In the genomic region with DNA sequence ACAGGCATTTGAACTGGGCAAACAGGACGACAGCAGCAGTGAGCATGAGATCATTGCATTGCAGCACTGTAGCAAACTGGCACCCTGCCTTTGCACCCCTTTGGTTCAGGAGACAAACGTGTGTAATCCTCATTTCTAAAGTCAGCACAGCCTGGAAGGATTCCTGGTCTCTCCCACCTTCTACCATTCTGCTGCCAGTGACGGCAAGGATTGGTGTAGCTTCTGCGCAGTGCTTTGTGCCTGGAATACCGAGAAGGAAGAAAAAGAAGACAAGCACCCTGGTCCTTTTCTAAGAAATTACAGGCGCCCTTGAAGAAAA, we compare ENCODE assay signal across 10 cellular contexts.
DNase-seq lines count a peak whose midpoint lies in the region; ATAC-seq, FAIRE-seq and TF ChIP-seq lines count a peak whose summit lies in the region.
"Had no signal": no experiment of that assay in that cellular context is flagged by ENCODE, and none has a peak within 500 bp of the region (broad histone marks: within the 10 kb centered on the region; RNA-seq: fewer than 3 reads in every experiment).

No MANE protein-coding gene starts in this region.

- peak overlapping the region; percentile 93 for H3K27ac Mint-ChIP-seq in mesothelial cell of epicardium

- no peaks in the 10 kb centered on the region for H3K79me2 ChIP-seq in HepG2 (ENCODE audit: insufficient read depth, low read length)

- H3K4me3 ChIP-seq in liver (ENCODE audit: low read depth in 1 of 3, low read length in 3 of 3) (peak overlapping the region; percentile 3 to 13 (median 8)), HepG2 (replicated peaks in 1 of 3; ENCODE audit: insufficient read depth in 1 of 3, low read depth in 2 of 3, low read length in 3 of 3) (no peak overlapping the region)
- H3K4me3 ChIP-seq: BLaER1 had no signal

- no peak overlapping the region for H3K4me2 ChIP-seq in HepG2 (ENCODE audit: low read depth, low read length)
- H3K4me2 ChIP-seq: BLaER1 had no signal

- H4K20me1 ChIP-seq in HepG2 (ENCODE audit: insufficient read depth, low read length), result no peaks in the 10 kb centered on the region
- H4K20me1 ChIP-seq: BLaER1 had no signal

- TF ChIP-seq EP300 in HepG2 (IDR thresholded peaks at IDR 0.05; ENCODE audit: low read depth in 2 of 2, low read length in 2 of 2) (no peak), HepG2 (CRISPR knock-in tag; IDR thresholded peaks at IDR 0.05; ENCODE audit: borderline replicate concordance) (no peak)

- ATAC-seq in HepG2 (no peak), HG03439 (IDR thresholded peaks at IDR 0.05; ENCODE audit: unreplicated experiment) (no peak)

- TF ChIP-seq CTCF in liver (IDR thresholded peaks at IDR 0.05; ENCODE audit: low read depth, low read length, missing input control), result no peak
- TF ChIP-seq CTCF in HepG2 (CRISPR knock-in tag; IDR thresholded peaks at IDR 0.05), result no peak
- no peak for TF ChIP-seq CTCF in mesothelial cell of epicardium (IDR thresholded peaks at IDR 0.05; ENCODE audit: unreplicated experiment)

- H3K9me3 ChIP-seq in liver (ENCODE audit: control insufficient read depth in 4 of 4, low read length in 3 of 4), result no peaks in the 10 kb centered on the region
- no peaks in the 10 kb centered on the region for H3K9me3 ChIP-seq in HepG2 (ENCODE audit: low read length)
- H3K9me3 ChIP-seq: BLaER1 had no signal

- H3K36me3 ChIP-seq in liver (ENCODE audit: control insufficient read depth in 4 of 4, insufficient read depth in 3 of 4, low read depth in 1 of 4, low read length in 3 of 4) (peaks cover 0 to 1% (median 0%) of the 10 kb centered on the region in 4 donors), HepG2 (replicated peaks in 1 of 2; ENCODE audit: control insufficient read depth in 1 of 2, insufficient read depth in 2 of 2, low read length in 2 of 2) (no peaks in the 10 kb centered on the region)
- H3K36me3 ChIP-seq: BLaER1 had no signal

- no TSS peak for BruUV-seq in HepG2 (replicated peaks; lab: Mats Ljungman, UMichigan)

- H3K9ac ChIP-seq in liver (ENCODE audit: low read depth in 1 of 2, low read length in 2 of 2) (peak overlapping the region; percentile 88 to 93), HepG2 (ENCODE audit: insufficient read depth, low read depth, low read length) (no peak overlapping the region)
- H3K9ac ChIP-seq: BLaER1 had no signal

- H3K36me3 Mint-ChIP-seq in mesothelial cell of epicardium, result peaks cover 27% of the 10 kb centered on the region

- peaks cover 42% of the 10 kb centered on the region for H3K4me1 Mint-ChIP-seq in mesothelial cell of epicardium

- no peak overlapping the region for H2AFZ ChIP-seq in HepG2 (ENCODE audit: low read length)

- in situ Hi-C loops in HepG2 (cut with HindIII; ENCODE audit: extremely low pct_ligation_motif_present, low pct_unique_long_range_greater_than_20kb), result no loop called here

- FAIRE-seq in HepG2 (lab: Jason Lieb, UNC), result no peak

- H3K27me3 ChIP-seq in liver (ENCODE audit: control insufficient read depth in 4 of 4, insufficient read depth in 4 of 4, low read length in 3 of 4) (no peaks in the 10 kb centered on the region), HepG2 (ENCODE audit: control insufficient read depth in 1 of 2, insufficient read depth in 2 of 2, low read length in 2 of 2) (no peaks in the 10 kb centered on the region)
- H3K27me3 ChIP-seq: BLaER1 had no signal

- intact Hi-C loops in HepG2 (cut with micrococcal nuclease; ENCODE audit: unreplicated experiment), result no loop called here

- 16% methylated on average over 6 of the region's 6 CpGs for WGBS in liver
- WGBS in HepG2 (ENCODE audit: low lambda C conversion rate), result 22% methylated on average over 6 of the region's 6 CpGs

- H3K27me3 Mint-ChIP-seq in mesothelial cell of epicardium (ENCODE audit: low read depth), result no peaks in the 10 kb centered on the region

- H3K9me3 Mint-ChIP-seq in mesothelial cell of epicardium, result peaks cover 16% of the 10 kb centered on the region

- peaks cover 0 to 15% (median 12%) of the 10 kb centered on the region in 4 donors for H3K4me1 ChIP-seq in liver (ENCODE audit: control insufficient read depth in 4 of 4, insufficient read depth in 4 of 4, low read length in 3 of 4)
- no peaks in the 10 kb centered on the region for H3K4me1 ChIP-seq in HepG2 (ENCODE audit: insufficient read depth, low read length)
- H3K4me1 ChIP-seq: BLaER1 had no signal

- POLR2A ChIA-PET in HepG2 (lab: Yijun Ruan, JAX), result no interaction called here

- peak overlapping the region; percentile 37 for H3K4me3 Mint-ChIP-seq in mesothelial cell of epicardium

- CTCF ChIA-PET in HepG2 (lab: Yijun Ruan, JAX; ENCODE audit: low intra/inter-chr PET ratio, low total read pairs), result no interaction called here

- H3K27ac ChIP-seq in liver (ENCODE audit: low read depth in 1 of 2, low read length in 2 of 2), result peak overlapping the region; percentile 70 to 81
- no peak overlapping the region for H3K27ac ChIP-seq in HepG2 (ENCODE audit: extremely low read length, insufficient read depth, low read length)
- H3K27ac ChIP-seq: BLaER1 had no signal

- TF ChIP-seq POLR2A in HepG2 (IDR thresholded peaks at IDR 0.05; ENCODE audit: insufficient read depth in 1 of 2, low read depth in 2 of 2, low read length in 2 of 2), result no peak

- TF ChIP-seq RAD21 in liver (IDR thresholded peaks at IDR 0.05), result no peak
- TF ChIP-seq RAD21 in HepG2 (CRISPR knock-in tag; IDR thresholded peaks at IDR 0.05), result no peak

- no peak for DNase-seq in HepG2 (ENCODE audit: low spot score)
- DNase-seq in dermis microvascular lymphatic vessel endothelial cell (ENCODE audit: low read depth in 2 of 2), result peak; percentile 73 to 78
- DNase-seq in mesothelial cell of epicardium (ENCODE audit: low spot score in 2 of 2, unreplicated experiment in 2 of 2), result no peak
- no peak for DNase-seq in activated CD8-positive, alpha-beta memory T cell treated with anti-CD3 and anti-CD28 coated beads, Interleukin-2, amount 50 U/mL, for 48 hours
- no peak for DNase-seq in NOMO-1 (lab: John Stamatoyannopoulos, UW; ENCODE audit: unreplicated experiment in 2 of 2)
- DNase-seq in central memory CD4-positive, alpha-beta T cell, result no peak
- DNase-seq: stimulated activated CD4-positive, alpha-beta T cell treated with anti-CD3 and anti-CD28 coated beads, Interleukin-2, amount 100 ng/mL, for 48 hours had no signal

TF ChIP-seq in liver, 16 proteins besides CTCF, POLR2A, EP300 and RAD21 (continues in another document):
- peak; percentile 91 for TF ChIP-seq TAF1 (conservative IDR thresholded peaks at IDR 0.05)
- no peak for TF ChIP-seq GABPA (IDR thresholded peaks at IDR 0.05 in 1 of 2, conservative IDR thresholded peaks at IDR 0.05 in 1 of 2)
- no peak for TF ChIP-seq EGR1 (IDR thresholded peaks at IDR 0.05; ENCODE audit: low read depth in 2 of 2)
- no peak for TF ChIP-seq RXRA (IDR thresholded peaks at IDR 0.05)
- TF ChIP-seq FOXA1 (IDR thresholded peaks at IDR 0.05), result peak; percentile 23

TF ChIP-seq in HepG2, 621 proteins besides CTCF, POLR2A, EP300 and RAD21:
- no peak for TF ChIP-seq ZNF296 (CRISPR knock-in tag; conservative IDR thresholded peaks at IDR 0.05)
- no peak for TF ChIP-seq JUN (CRISPR knock-in tag; IDR thresholded peaks at IDR 0.05)
- no peak for TF ChIP-seq AGO2 (optimal IDR thresholded peaks at IDR 0.05; ENCODE audit: low read depth, low read length)
- no peak for TF ChIP-seq KDM1A (CRISPR knock-in tag; IDR thresholded peaks at IDR 0.05)
- TF ChIP-seq XBP1 (CRISPR knock-in tag; IDR thresholded peaks at IDR 0.05), result no peak
- TF ChIP-seq RCOR2 (CRISPR knock-in tag; IDR thresholded peaks at IDR 0.05), result no peak
- no peak for TF ChIP-seq MEF2D (CRISPR knock-in tag; IDR thresholded peaks at IDR 0.05)
- TF ChIP-seq ZNF569 (CRISPR knock-in tag; IDR thresholded peaks at IDR 0.05; ENCODE audit: borderline replicate concordance), result no peak
- TF ChIP-seq ZNF225 (CRISPR knock-in tag; IDR thresholded peaks at IDR 0.05), result no peak
- TF ChIP-seq, protein P1, sequence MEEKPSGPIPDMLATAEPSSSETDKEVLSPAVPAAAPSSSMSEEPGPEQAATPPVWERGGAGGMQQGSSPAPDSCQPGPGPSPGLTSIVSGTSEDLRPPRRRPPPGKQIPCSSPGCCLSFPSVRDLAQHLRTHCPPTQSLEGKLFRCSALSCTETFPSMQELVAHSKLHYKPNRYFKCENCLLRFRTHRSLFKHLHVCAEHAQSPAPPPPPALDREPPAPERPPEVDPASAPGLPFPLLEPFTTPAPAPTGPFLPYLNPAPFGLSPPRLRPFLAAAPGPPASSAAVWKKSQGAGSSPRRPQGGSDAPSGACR (CRISPR knock-in tag; IDR thresholded peaks at IDR 0.05), result no peak
- TF ChIP-seq, protein P2, sequence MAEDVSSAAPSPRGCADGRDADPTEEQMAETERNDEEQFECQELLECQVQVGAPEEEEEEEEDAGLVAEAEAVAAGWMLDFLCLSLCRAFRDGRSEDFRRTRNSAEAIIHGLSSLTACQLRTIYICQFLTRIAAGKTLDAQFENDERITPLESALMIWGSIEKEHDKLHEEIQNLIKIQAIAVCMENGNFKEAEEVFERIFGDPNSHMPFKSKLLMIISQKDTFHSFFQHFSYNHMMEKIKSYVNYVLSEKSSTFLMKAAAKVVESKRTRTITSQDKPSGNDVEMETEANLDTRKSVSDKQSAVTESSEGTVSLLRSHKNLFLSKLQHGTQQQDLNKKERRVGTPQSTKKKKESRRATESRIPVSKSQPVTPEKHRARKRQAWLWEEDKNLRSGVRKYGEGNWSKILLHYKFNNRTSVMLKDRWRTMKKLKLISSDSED (CRISPR knock-in tag; IDR thresholded peaks at IDR 0.05), result no peak
- no peak for TF ChIP-seq MAF1 (CRISPR knock-in tag; IDR thresholded peaks at IDR 0.05; ENCODE audit: borderline replicate concordance)

Comparison
In these comparisons a context has a peak if more than half of its experiments do, and no peak if none do; other contexts are left out.
1. H3K4me3 ChIP-seq: peak in liver (3 of 3); none in HepG2 (0 of 3).
2. DNase-seq: peak in dermis microvascular lymphatic vessel endothelial cell (2 of 2); none in HepG2 (single experiment), mesothelial cell of epicardium (0 of 2), activated CD8-positive, alpha-beta memory T cell treated with anti-CD3 and anti-CD28 coated beads, Interleukin-2, amount 50 U/mL, for 48 hours (single experiment), NOMO-1 (0 of 2) and central memory CD4-positive, alpha-beta T cell (single experiment).